Comparison of ENCODE assay signal across 8 cellular contexts in the genomic region with DNA sequence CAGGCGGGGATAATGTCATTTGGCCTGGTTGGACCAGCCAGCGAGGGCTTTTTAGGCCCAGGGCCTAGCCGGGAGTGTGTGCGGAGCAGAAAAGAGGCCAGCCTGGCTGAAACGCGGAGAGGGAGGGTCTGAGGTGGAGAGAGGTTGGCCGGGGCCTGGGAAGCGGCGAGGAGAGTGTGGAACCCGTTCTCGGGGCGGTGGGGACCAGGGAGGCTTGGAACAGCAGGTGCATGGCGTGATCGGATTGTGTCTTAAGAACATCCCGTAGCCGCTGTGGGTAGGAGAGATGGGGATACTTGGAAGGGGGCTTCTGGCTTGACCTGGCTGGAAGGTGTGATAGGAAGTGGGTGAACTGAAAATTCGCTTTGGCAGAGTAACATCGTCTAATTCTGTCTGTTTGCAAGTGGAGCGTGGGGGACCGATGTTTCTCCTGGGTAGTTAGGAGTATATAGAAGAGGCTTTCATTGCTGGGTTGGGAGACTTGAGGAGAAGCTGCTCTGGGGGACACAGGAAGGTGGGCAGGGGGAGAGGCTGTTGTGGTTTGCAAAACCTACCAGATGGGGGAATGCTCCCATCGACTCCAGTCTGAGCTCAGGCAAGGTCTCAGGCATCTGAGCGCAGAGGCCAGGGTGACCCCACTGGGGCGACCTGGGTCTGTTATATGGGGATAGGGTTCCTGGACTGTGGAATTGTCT. TPM values are rescaled to one million over a fixed set of nuclear protein-coding genes. Genes with fewer than 3 reads are reported as not detected.
DNase-seq lines count a peak whose midpoint lies in the region; ATAC-seq and TF ChIP-seq lines count a peak whose summit lies in the region.

No MANE protein-coding gene starts in this region.

- intact Hi-C loops in sciatic nerve (cut with DNase I): no loop called here

- H3K4me3 ChIP-seq in RWPE2 (ENCODE audit: severe bottlenecking) (peak overlapping the region; percentile 68), gastroesophageal sphincter (peak overlapping the region; percentile 54 to 97)

- WGBS in gastroesophageal sphincter (ENCODE audit: low coverage in 1 of 2), 2 donors: 8 to 17% methylated on average over 3 to 16 of the region's 23 CpGs

- H3K4me1 ChIP-seq in RWPE2 (ENCODE audit: insufficient read depth, poor library complexity, severe bottlenecking): no peaks in the 10 kb centered on the region
- H3K4me1 ChIP-seq in gastroesophageal sphincter: peaks cover 0 to 45% (median 7%) of the 10 kb centered on the region in 3 donors

- H3K9me3 ChIP-seq in RWPE2 (ENCODE audit: severe bottlenecking): no peaks in the 10 kb centered on the region
- H3K9me3 ChIP-seq in gastroesophageal sphincter: no peaks in the 10 kb centered on the region

- H3K27ac ChIP-seq in RWPE2 (ENCODE audit: poor library complexity, severe bottlenecking) (no peak overlapping the region), gastroesophageal sphincter (peak overlapping the region in 3 of 4 donors; percentile 79 to 82 (median 81))

- peak; percentile 24 to 35 for DNase-seq in SHP77 (lab: John Stamatoyannopoulos, UW)
- no peak for DNase-seq in SHP77 treated with DMSO at 0.1 percent for 48 hours (lab: John Stamatoyannopoulos, UW)
- no peak for DNase-seq in RWPE2 (ENCODE audit: low spot score)
- DNase-seq in sciatic nerve (ENCODE audit: low spot score): peak; percentile 61
- DNase-seq in HuH-7.5 (ENCODE audit: low spot score): no peak
- DNase-seq in mesenteric fat pad (ENCODE audit: low spot score): no peak

- no peak for TF ChIP-seq POLR2A in gastroesophageal sphincter (IDR thresholded peaks at IDR 0.05)

- TF ChIP-seq CTCF in RWPE2 (IDR thresholded peaks at IDR 0.05; ENCODE audit: poor library complexity, severe bottlenecking): no peak
- no peak for TF ChIP-seq CTCF in gastroesophageal sphincter (IDR thresholded peaks at IDR 0.05)

- TF ChIP-seq EP300 in gastroesophageal sphincter (IDR thresholded peaks at IDR 0.05): no peak

- no peaks in the 10 kb centered on the region for H3K27me3 ChIP-seq in RWPE2 (ENCODE audit: insufficient read depth, poor library complexity, severe bottlenecking)
- H3K27me3 ChIP-seq in gastroesophageal sphincter: no peaks in the 10 kb centered on the region

- no peak for ATAC-seq in RWPE2 (ENCODE audit: low read depth)
- no peak for ATAC-seq in gastroesophageal sphincter
- no peak for ATAC-seq in sciatic nerve
- no peak for ATAC-seq in HG02610 (IDR thresholded peaks at IDR 0.05; ENCODE audit: unreplicated experiment)

- no peaks in the 10 kb centered on the region for H3K36me3 ChIP-seq in RWPE2 (ENCODE audit: low read depth)
- peaks cover 0 to 5% of the 10 kb centered on the region in 2 donors for H3K36me3 ChIP-seq in gastroesophageal sphincter

RNA-seq across cellular contexts. Expression of gene CERS4, which starts 0.9 kb away (rescaled TPM):
- 10 to 100 TPM; 24.8 to 33.8 (median 31.9) TPM for total RNA-seq in gastroesophageal sphincter
- total RNA-seq in sciatic nerve: 66.9 TPM
- total RNA-seq in mesenteric fat pad: 41.5 TPM

Comparison
In these comparisons a context has a peak if more than half of its experiments do, and no peak if none do; other contexts are left out.
1. DNase-seq: peak in SHP77 (2 of 2) and sciatic nerve (single experiment); none in SHP77 treated with DMSO at 0.1 percent for 48 hours (single experiment), RWPE2 (single experiment), HuH-7.5 (single experiment) and mesenteric fat pad (single experiment).